In the genomic region with DNA sequence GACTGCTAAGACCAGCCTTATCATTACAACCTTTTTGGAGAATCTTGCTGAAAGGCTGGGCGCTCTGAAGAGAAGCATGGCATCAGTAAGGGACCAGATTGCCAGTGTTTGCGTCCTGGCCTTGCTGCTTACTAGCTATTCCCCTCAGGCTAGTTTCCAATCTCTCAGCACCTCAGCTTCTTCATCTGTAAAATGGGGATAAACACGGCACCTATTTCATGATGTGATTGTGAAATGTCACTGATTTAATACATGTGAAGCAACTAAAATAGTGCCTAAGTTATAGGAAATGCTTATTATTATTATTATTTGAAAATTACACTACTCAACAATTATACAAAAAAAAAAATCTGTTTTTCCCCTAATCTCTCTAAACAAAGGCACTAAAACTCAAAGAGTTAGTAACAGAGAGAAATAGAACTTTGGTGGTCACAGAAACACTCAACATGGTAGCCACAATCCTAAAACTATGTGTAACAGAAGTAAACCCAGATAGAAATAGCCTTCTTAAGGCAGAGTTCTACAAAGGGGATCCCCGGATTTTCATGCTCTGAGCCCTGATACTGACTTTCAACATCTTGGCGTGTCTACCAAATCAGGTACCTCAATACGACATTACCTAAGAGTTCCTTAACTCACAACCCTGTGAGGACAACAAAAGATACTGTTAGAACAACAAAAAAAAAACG, we compare ENCODE assay signal across 10 cellular contexts.
DNase-seq lines count a peak whose midpoint lies in the region; ATAC-seq and TF ChIP-seq lines count a peak whose summit lies in the region.
"Had no signal": no experiment of that assay in that cellular context is flagged by ENCODE, and none has a peak within 500 bp of the region (broad histone marks: within the 10 kb centered on the region; RNA-seq: fewer than 3 reads in every experiment).

No MANE protein-coding gene starts in this region.

- H3K27ac Mint-ChIP-seq in Caco-2 (ENCODE audit: unreplicated experiment) (peak overlapping the region; percentile 97), WTC11 (no peak overlapping the region)
- peak overlapping the region; percentile 14 for H3K27ac Mint-ChIP-seq in activated naive CD8-positive, alpha-beta T cell treated with anti-CD3 and anti-CD28 coated beads, Interleukin-2, amount 10 ng/mL, durations not matched to agents 7 days and 5 days

- peaks cover 60% of the 10 kb centered on the region for H3K4me1 ChIP-seq in Caco-2

- H3K4me3 ChIP-seq in Caco-2 (ENCODE audit: low read depth, low read length) = no peak overlapping the region

- H3K27me3 ChIP-seq in Caco-2 (replicated peaks; ENCODE audit: control insufficient read depth, insufficient read depth, low read length) = no peaks in the 10 kb centered on the region

- H3K27me3 Mint-ChIP-seq in Caco-2 (ENCODE audit: insufficient read depth, unreplicated experiment) (no peaks in the 10 kb centered on the region), WTC11 (ENCODE audit: low read depth) (no peaks in the 10 kb centered on the region)
- peaks cover 8% of the 10 kb centered on the region for H3K27me3 Mint-ChIP-seq in activated naive CD8-positive, alpha-beta T cell treated with anti-CD3 and anti-CD28 coated beads, Interleukin-2, amount 10 ng/mL, durations not matched to agents 7 days and 5 days

- CTCF ChIA-PET in Caco-2 (lab: Charles Lee) = no interaction called here
- CTCF ChIA-PET in WTC11 (lab: Charles Lee) = no interaction called here

- ATAC-seq in GM18909 (IDR thresholded peaks at IDR 0.05; ENCODE audit: poor library complexity, unreplicated experiment) (peak; percentile 36), HG03039 (IDR thresholded peaks at IDR 0.05; ENCODE audit: unreplicated experiment) (peak; percentile 44), WTC11 (no peak)
- no peak for ATAC-seq in activated naive CD8-positive, alpha-beta T cell treated with anti-CD3 and anti-CD28 coated beads, Interleukin-2, amount 10 ng/mL, durations not matched to agents 7 days and 5 days (ENCODE audit: low read depth)

- H3K36me3 Mint-ChIP-seq in Caco-2 (ENCODE audit: insufficient read depth, unreplicated experiment) (peaks cover 15% of the 10 kb centered on the region), WTC11 (no peaks in the 10 kb centered on the region)
- no peaks in the 10 kb centered on the region for H3K36me3 Mint-ChIP-seq in activated naive CD8-positive, alpha-beta T cell treated with anti-CD3 and anti-CD28 coated beads, Interleukin-2, amount 10 ng/mL, durations not matched to agents 7 days and 5 days

- TF ChIP-seq CTCF in Caco-2 (IDR thresholded peaks at IDR 0.05; ENCODE audit: insufficient read depth in 1 of 2, low read depth in 1 of 2, low read length in 1 of 2, severe bottlenecking in 1 of 2, unreplicated experiment in 1 of 2) (no peak), WTC11 (IDR thresholded peaks at IDR 0.05) (no peak)

- no TSS peak for BruUV-seq in Caco-2 (replicated peaks; lab: Mats Ljungman, UMichigan)

- no peaks in the 10 kb centered on the region for H3K9me3 ChIP-seq in Caco-2

- DNase-seq in Caco-2 (no peak), WTC11 (ENCODE audit: low spot score) (no peak), mesenteric fat pad (ENCODE audit: low spot score) (no peak), AG08396 (ENCODE audit: low spot score) (no peak), anterior cingulate cortex (lab: John Stamatoyannopoulos, UW) (no peak)
- DNase-seq in activated naive CD8-positive, alpha-beta T cell treated with anti-CD3 and anti-CD28 coated beads, Interleukin-2, amount 10 ng/mL, durations not matched to agents 7 days and 5 days = no peak
- DNase-seq: C1 segment of cervical spinal cord, NCI-H69 had no signal

- H3K4me3 Mint-ChIP-seq in Caco-2 (ENCODE audit: unreplicated experiment) (no peak overlapping the region), WTC11 (no peak overlapping the region)
- peak overlapping the region; percentile 7 for H3K4me3 Mint-ChIP-seq in activated naive CD8-positive, alpha-beta T cell treated with anti-CD3 and anti-CD28 coated beads, Interleukin-2, amount 10 ng/mL, durations not matched to agents 7 days and 5 days

- H3K4me1 Mint-ChIP-seq in Caco-2 (ENCODE audit: low read depth, unreplicated experiment) (peaks cover 30% of the 10 kb centered on the region), WTC11 (peaks cover 5% of the 10 kb centered on the region)
- peaks cover 25% of the 10 kb centered on the region for H3K4me1 Mint-ChIP-seq in activated naive CD8-positive, alpha-beta T cell treated with anti-CD3 and anti-CD28 coated beads, Interleukin-2, amount 10 ng/mL, durations not matched to agents 7 days and 5 days

- H3K36me3 ChIP-seq in Caco-2 (ENCODE audit: control insufficient read depth, insufficient read depth, low read length) = no peaks in the 10 kb centered on the region

- intact Hi-C loops in Caco-2 (cut with micrococcal nuclease; ENCODE audit: unreplicated experiment) = no loop called here

- POLR2A ChIA-PET in Caco-2 (lab: Charles Lee) (no interaction called here), WTC11 (lab: Charles Lee) (no interaction called here)
- POLR2A ChIA-PET in activated naive CD8-positive, alpha-beta T cell treated with anti-CD3 and anti-CD28 coated beads, Interleukin-2, amount 10 ng/mL, durations not matched to agents 7 days and 5 days (lab: Charles Lee) = interaction anchor here (0.7 kb wide), 1 partner anchor 1827 kb away, joined by 4 read pairs; no protein-coding TSS in a partner anchor

- H3K9me3 Mint-ChIP-seq in Caco-2 (ENCODE audit: unreplicated experiment) (peaks cover 10% of the 10 kb centered on the region), WTC11 (no peaks in the 10 kb centered on the region)
- no peaks in the 10 kb centered on the region for H3K9me3 Mint-ChIP-seq in activated naive CD8-positive, alpha-beta T cell treated with anti-CD3 and anti-CD28 coated beads, Interleukin-2, amount 10 ng/mL, durations not matched to agents 7 days and 5 days

TF ChIP-seq in WTC11, 78 proteins besides CTCF, POLR2A, EP300 and RAD21:
- no peak for TF ChIP-seq KAT7 (CRISPR knock-in tag; IDR thresholded peaks at IDR 0.05; ENCODE audit: borderline replicate concordance)
- TF ChIP-seq, protein P1, sequence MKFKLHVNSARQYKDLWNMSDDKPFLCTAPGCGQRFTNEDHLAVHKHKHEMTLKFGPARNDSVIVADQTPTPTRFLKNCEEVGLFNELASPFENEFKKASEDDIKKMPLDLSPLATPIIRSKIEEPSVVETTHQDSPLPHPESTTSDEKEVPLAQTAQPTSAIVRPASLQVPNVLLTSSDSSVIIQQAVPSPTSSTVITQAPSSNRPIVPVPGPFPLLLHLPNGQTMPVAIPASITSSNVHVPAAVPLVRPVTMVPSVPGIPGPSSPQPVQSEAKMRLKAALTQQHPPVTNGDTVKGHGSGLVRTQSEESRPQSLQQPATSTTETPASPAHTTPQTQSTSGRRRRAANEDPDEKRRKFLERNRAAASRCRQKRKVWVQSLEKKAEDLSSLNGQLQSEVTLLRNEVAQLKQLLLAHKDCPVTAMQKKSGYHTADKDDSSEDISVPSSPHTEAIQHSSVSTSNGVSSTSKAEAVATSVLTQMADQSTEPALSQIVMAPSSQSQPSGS (CRISPR knock-in tag; IDR thresholded peaks at IDR 0.05; ENCODE audit: borderline replicate concordance, low read depth) = no peak
- TF ChIP-seq, protein P2, sequence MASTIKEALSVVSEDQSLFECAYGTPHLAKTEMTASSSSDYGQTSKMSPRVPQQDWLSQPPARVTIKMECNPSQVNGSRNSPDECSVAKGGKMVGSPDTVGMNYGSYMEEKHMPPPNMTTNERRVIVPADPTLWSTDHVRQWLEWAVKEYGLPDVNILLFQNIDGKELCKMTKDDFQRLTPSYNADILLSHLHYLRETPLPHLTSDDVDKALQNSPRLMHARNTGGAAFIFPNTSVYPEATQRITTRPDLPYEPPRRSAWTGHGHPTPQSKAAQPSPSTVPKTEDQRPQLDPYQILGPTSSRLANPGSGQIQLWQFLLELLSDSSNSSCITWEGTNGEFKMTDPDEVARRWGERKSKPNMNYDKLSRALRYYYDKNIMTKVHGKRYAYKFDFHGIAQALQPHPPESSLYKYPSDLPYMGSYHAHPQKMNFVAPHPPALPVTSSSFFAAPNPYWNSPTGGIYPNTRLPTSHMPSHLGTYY (CRISPR knock-in tag; IDR thresholded peaks at IDR 0.05) = no peak
TF ChIP-seq in WTC11: peak in this region for 0.

Comparison
In these comparisons a context has a peak if more than half of its experiments do, and no peak if none do; other contexts are left out.
1. ATAC-seq: peak in GM18909 (single experiment) and HG03039 (single experiment); none in activated naive CD8-positive, alpha-beta T cell treated with anti-CD3 and anti-CD28 coated beads, Interleukin-2, amount 10 ng/mL, durations not matched to agents 7 days and 5 days (single experiment) and WTC11 (single experiment).